Comparison of ENCODE assay signal across 10 cellular contexts in the genomic region with DNA sequence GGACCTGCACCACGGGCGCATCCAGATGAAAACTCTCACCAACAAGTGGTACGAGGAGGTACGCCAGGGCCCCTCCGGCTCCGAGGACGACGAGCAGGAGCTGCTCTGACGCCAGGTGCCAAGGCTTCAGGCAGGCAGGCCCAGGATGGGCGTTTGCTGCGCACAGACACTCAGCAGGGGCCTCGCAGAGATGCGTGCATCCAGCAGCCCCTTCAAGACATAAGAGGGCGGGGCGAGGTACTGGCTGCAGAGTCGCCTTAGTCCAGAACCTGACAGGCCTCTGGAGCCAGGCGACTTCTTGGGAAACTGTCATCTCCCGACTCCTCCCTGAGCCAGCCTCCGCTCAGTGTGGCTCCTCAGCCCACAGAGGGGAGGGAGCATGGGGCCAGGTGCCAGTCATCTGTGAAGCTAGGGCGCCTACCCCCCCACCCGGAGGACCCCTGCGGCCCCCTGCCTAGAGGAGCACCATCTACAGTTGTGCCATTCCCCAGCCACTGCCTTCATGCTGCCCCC. TPM values are rescaled to one million over a fixed set of nuclear protein-coding genes. Genes with fewer than 3 reads are reported as not detected.
A peak's percentile ranks its signal among the peaks of the same experiment; 100 is the strongest.
DNase-seq lines count a peak whose midpoint lies in the region; ATAC-seq and TF ChIP-seq lines count a peak whose summit lies in the region.
"Had no signal": no experiment of that assay in that cellular context is flagged by ENCODE, and none has a peak within 500 bp of the region (broad histone marks: within the 10 kb centered on the region; RNA-seq: fewer than 3 reads in every experiment).

No MANE protein-coding gene starts in this region.

- TF ChIP-seq CTCF in brain (conservative IDR thresholded peaks at IDR 0.05) (no peak), nephron (IDR thresholded peaks at IDR 0.05; ENCODE audit: unreplicated experiment in 3 of 3) (no peak), thyroid gland (IDR thresholded peaks at IDR 0.05) (no peak)

- H3K27me3 ChIP-seq in NT2/D1 (ENCODE audit: insufficient read depth, insufficient read length) (no peaks in the 10 kb centered on the region), thyroid gland (no peaks in the 10 kb centered on the region)

- H3K27me3 Mint-ChIP-seq in brain (no peaks in the 10 kb centered on the region), nephron (ENCODE audit: low read depth) (no peaks in the 10 kb centered on the region)
- H3K27me3 Mint-ChIP-seq: activated B cell treated with CpG ODN at 0.5 μM for 24 hours; central memory CD8-positive, alpha-beta T cell had no signal

- H3K27ac Mint-ChIP-seq in brain (peak overlapping the region; percentile 81 to 98 (median 92)), nephron (peak overlapping the region; percentile 58 to 84 (median 66))

- peak overlapping the region in 2 of 3 donors; percentile 52 to 90 for H3K27ac ChIP-seq in thyroid gland

- H3K4me1 Mint-ChIP-seq in brain (peaks cover 60% of the 10 kb centered on the region), nephron (peaks cover 59% of the 10 kb centered on the region)

- no peak for DNase-seq in NT2/D1 (ENCODE audit: low read depth, low spot score)
- DNase-seq in thyroid gland, result no peak
- no peak for DNase-seq in NCI-H2029 (lab: John Stamatoyannopoulos, UW)
- DNase-seq in activated CD4-positive, alpha-beta T cell treated with anti-CD3 and anti-CD28 coated beads, Interleukin-2, amount 50 U/mL, for 48 hours, result no peak

- H3K9me3 Mint-ChIP-seq in brain (peaks cover 0 to 3% (median 0%) of the 10 kb centered on the region in 5 experiments), nephron (no peaks in the 10 kb centered on the region)
- H3K9me3 Mint-ChIP-seq: activated B cell treated with CpG ODN at 0.5 μM for 24 hours; central memory CD8-positive, alpha-beta T cell had no signal

- WGBS in thyroid gland, 2 donors, result 92 to 95% methylated on average over 20 to 21 of the region's 22 CpGs

- TF ChIP-seq POLR2A in thyroid gland (IDR thresholded peaks at IDR 0.05), result no peak

- intact Hi-C loops in thyroid gland (cut with DNase I), result no loop called here

- no peak for ATAC-seq in GM19035 (IDR thresholded peaks at IDR 0.05; ENCODE audit: unreplicated experiment)

- peaks cover 47% of the 10 kb centered on the region for H3K4me1 ChIP-seq in NT2/D1 (ENCODE audit: insufficient read depth, insufficient read length)
- peaks cover 30 to 42% of the 10 kb centered on the region in 2 donors for H3K4me1 ChIP-seq in thyroid gland

- H3K4me3 ChIP-seq in NT2/D1 (ENCODE audit: insufficient read length, low read depth), result no peak overlapping the region
- no peak overlapping the region for H3K4me3 ChIP-seq in thyroid gland (replicated peaks in 1 of 3)
- H3K4me3 ChIP-seq: GM12878 had no signal

- no peak overlapping the region for H3K4me3 Mint-ChIP-seq in brain
- H3K4me3 Mint-ChIP-seq in nephron, result no peak overlapping the region
- H3K4me3 Mint-ChIP-seq: activated B cell treated with CpG ODN at 0.5 μM for 24 hours; central memory CD8-positive, alpha-beta T cell had no signal

- H3K9me3 ChIP-seq in NT2/D1 (ENCODE audit: insufficient read depth, low read length) (no peaks in the 10 kb centered on the region), thyroid gland (no peaks in the 10 kb centered on the region)

- H3K36me3 Mint-ChIP-seq in brain (peaks cover 10% of the 10 kb centered on the region), nephron (ENCODE audit: low read depth) (peaks cover 17% of the 10 kb centered on the region)

- H3K36me3 ChIP-seq in NT2/D1 (ENCODE audit: insufficient read depth, insufficient read length, low read length) (peaks cover 45% of the 10 kb centered on the region), thyroid gland (peaks cover 0 to 11% of the 10 kb centered on the region in 2 donors)

- peak overlapping the region; percentile 65 for H3K9ac ChIP-seq in NT2/D1 (ENCODE audit: insufficient read length, low read depth)

RNA-seq across cellular contexts. Expression of a gene that starts 27.4 kb away (rescaled TPM):
- 16.6 TPM for polyA plus RNA-seq in brain (ENCODE audit: insufficient read depth, low read depth, low replicate concordance)
- total RNA-seq in thyroid gland, result 10 to 100 TPM in 3 of 4 donors, 1 to 10 TPM in 1; 5.0 to 14.2 (median 12.7) TPM

RNA-seq across cellular contexts. Expression of a gene that starts 48.3 kb away (rescaled TPM):
- polyA plus RNA-seq in brain (ENCODE audit: insufficient read depth, low read depth, low replicate concordance), result 82.0 TPM
- 100 to 1,000 TPM; 132 to 279 (median 179) TPM for total RNA-seq in thyroid gland
